ENCODE assay signal across 15 cellular contexts in the genomic region with DNA sequence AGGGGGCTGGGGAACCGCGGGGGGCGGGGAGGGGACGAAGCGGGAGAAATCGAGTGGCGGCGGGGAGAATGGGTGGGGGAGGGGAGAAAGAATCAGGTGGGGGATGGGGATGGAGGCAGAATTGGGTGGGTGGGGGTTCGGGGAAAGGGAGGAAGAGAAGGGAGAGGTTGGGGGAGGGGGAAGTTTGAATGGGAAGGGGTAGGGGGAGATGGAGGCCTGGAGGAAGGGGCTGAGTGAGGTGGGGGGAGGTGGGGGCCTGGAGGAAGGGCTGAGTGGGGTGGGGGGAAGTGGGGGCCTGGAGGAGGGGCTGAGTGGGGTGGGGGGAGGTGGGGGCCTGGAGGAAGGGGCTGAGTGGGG. TPM values are rescaled to one million over a fixed set of nuclear protein-coding genes. Genes with fewer than 3 reads are reported as not detected.
DNase-seq lines count a peak whose midpoint lies in the region; ATAC-seq and TF ChIP-seq lines count a peak whose summit lies in the region.
"Had no signal": no experiment of that assay in that cellular context is flagged by ENCODE, and none has a peak within 500 bp of the region (broad histone marks: within the 10 kb centered on the region; RNA-seq: fewer than 3 reads in every experiment).

No MANE protein-coding gene starts in this region.

- 0 to 4% (median 3%) methylated on average over 5 to 9 of the region's 9 CpGs; no CpG with 5 or more reads in 1 of the 4 donors for WGBS in heart left ventricle, 4 donors

- H3K9me3 ChIP-seq in heart left ventricle (no peaks in the 10 kb centered on the region), neural progenitor cell (ENCODE audit: low read depth) (no peaks in the 10 kb centered on the region), vagina (no peaks in the 10 kb centered on the region)

- no peak overlapping the region for H3K27ac Mint-ChIP-seq in neural progenitor cell
- H3K27ac Mint-ChIP-seq: activated CD4-positive, alpha-beta memory T cell treated with anti-CD3 and anti-CD28 coated beads, Interleukin-2, amount 10 ng/mL, durations not matched to agents 7 days and 5 days had no signal

- H3K36me3 ChIP-seq in heart left ventricle (peaks cover 0 to 1% (median 0%) of the 10 kb centered on the region in 9 donors), neural progenitor cell (no peaks in the 10 kb centered on the region), vagina (no peaks in the 10 kb centered on the region)

- peaks cover 0 to 35% (median 13%) of the 10 kb centered on the region in 12 donors for H3K4me1 ChIP-seq in heart left ventricle
- H3K4me1 ChIP-seq in neural progenitor cell = peaks cover 14% of the 10 kb centered on the region
- peaks cover 42% of the 10 kb centered on the region for H3K4me1 ChIP-seq in vagina

- intact Hi-C loops in heart left ventricle (cut with DNase I) = no loop called here
- intact Hi-C loops in Right ventricle myocardium superior (cut with DNase I) = no loop called here
- intact Hi-C loops in dorsolateral prefrontal cortex (cut with DNase I) = no loop called here
- intact Hi-C loops in vagina (cut with DNase I) = no loop called here

- ATAC-seq in heart left ventricle (no peak), Right ventricle myocardium superior (ENCODE audit: poor library complexity) (no peak), HG03108 (IDR thresholded peaks at IDR 0.05; ENCODE audit: unreplicated experiment) (no peak)

- H3K9me3 Mint-ChIP-seq in neural progenitor cell = peaks cover 2% of the 10 kb centered on the region

- H3K27me3 ChIP-seq in heart left ventricle (peaks cover 0 to 6% (median 0%) of the 10 kb centered on the region in 9 donors), dorsolateral prefrontal cortex (peaks cover 0 to 19% (median 0%) of the 10 kb centered on the region in 45 donors), neural progenitor cell (no peaks in the 10 kb centered on the region), vagina (no peaks in the 10 kb centered on the region)

- H3K27ac ChIP-seq in heart left ventricle = peak overlapping the region in 9 of 12 donors; percentile 44 to 92 (median 84)
- H3K27ac ChIP-seq in dorsolateral prefrontal cortex = peak overlapping the region in 37 of 59 donors; percentile 42 to 92 (median 80)
- H3K27ac ChIP-seq in neural progenitor cell = no peak overlapping the region
- peak overlapping the region; percentile 84 for H3K27ac ChIP-seq in vagina

- peaks cover 4% of the 10 kb centered on the region for H3K79me2 ChIP-seq in neural progenitor cell (ENCODE audit: low read depth)

- H3K4me3 Mint-ChIP-seq in neural progenitor cell = peak overlapping the region; percentile 53

- DNase-seq in heart left ventricle = no peak
- DNase-seq in Right ventricle myocardium superior = no peak
- no peak for DNase-seq in dorsolateral prefrontal cortex
- no peak for DNase-seq in neural progenitor cell (ENCODE audit: low spot score)
- DNase-seq in vagina (ENCODE audit: extremely low spot score in 2 of 2) = no peak
- no peak for DNase-seq in activated gamma-delta T cell (lab: John Stamatoyannopoulos, UW)
- no peak for DNase-seq in NCI-H187 treated with DMSO at 0.1 percent for 48 hours (lab: John Stamatoyannopoulos, UW)
- DNase-seq: activated CD4-positive, alpha-beta memory T cell treated with anti-CD3 and anti-CD28 coated beads, Interleukin-2, amount 10 ng/mL, durations not matched to agents 7 days and 5 days; DMS79; NCI-H2029 had no signal

- no peak overlapping the region for H3K9ac ChIP-seq in neural progenitor cell

- TF ChIP-seq CTCF in heart left ventricle (IDR thresholded peaks at IDR 0.05) = no peak
- no peak for TF ChIP-seq CTCF in dorsolateral prefrontal cortex (IDR thresholded peaks at IDR 0.05 in 54 of 56, conservative IDR thresholded peaks at IDR 0.05 in 2 of 56; ENCODE audit: low read depth in 1 of 56, partially characterized antibody in 56 of 56)
- no peak for TF ChIP-seq CTCF in neural progenitor cell (IDR thresholded peaks at IDR 0.05)
- no peak for TF ChIP-seq CTCF in vagina (IDR thresholded peaks at IDR 0.05)

- peaks cover 36% of the 10 kb centered on the region for H3K4me1 Mint-ChIP-seq in neural progenitor cell

- peaks cover 3% of the 10 kb centered on the region for H3K36me3 Mint-ChIP-seq in neural progenitor cell

- H3K4me3 ChIP-seq in heart left ventricle = peak overlapping the region; percentile 23 to 92 (median 65)
- H3K4me3 ChIP-seq in dorsolateral prefrontal cortex = peak overlapping the region in 48 of 59 donors; percentile 35 to 81 (median 68)
- peak overlapping the region; percentile 76 for H3K4me3 ChIP-seq in neural progenitor cell
- peak overlapping the region; percentile 63 to 65 for H3K4me3 ChIP-seq in vagina

- H3F3A ChIP-seq in neural progenitor cell (ENCODE audit: low read depth) = peaks cover 31% of the 10 kb centered on the region

- H3K4me2 ChIP-seq in neural progenitor cell = peak overlapping the region; percentile 81

- peaks cover 9% of the 10 kb centered on the region for H4K20me1 ChIP-seq in neural progenitor cell (ENCODE audit: low read depth)

- TF ChIP-seq POLR2A in heart left ventricle (IDR thresholded peaks at IDR 0.05) = no peak
- no peak for TF ChIP-seq POLR2A in vagina (IDR thresholded peaks at IDR 0.05)

- H3K27me3 Mint-ChIP-seq in neural progenitor cell (ENCODE audit: insufficient read depth, low read depth) = peaks cover 18% of the 10 kb centered on the region

- peak overlapping the region; percentile 4 for H2AFZ ChIP-seq in neural progenitor cell (replicated peaks)

RNA-seq across cellular contexts. Expression of a gene that starts 0.4 kb away (rescaled TPM):
- total RNA-seq in heart left ventricle = 10 to 100 TPM in 1 of 9 donors, 1 to 10 TPM in 8; 4.3 to 14.1 (median 7.4) TPM
- 10 to 100 TPM in 1 of 2 donors, 1 to 10 TPM in 1; 6.9 to 14.7 TPM for polyA plus RNA-seq in heart left ventricle
- 9.1 TPM for total RNA-seq in Right ventricle myocardium superior
- 100 to 1,000 TPM in 8 of 120 experiments, 10 to 100 TPM in 112; 27.8 to 126 (median 69.0) TPM for total RNA-seq in dorsolateral prefrontal cortex
- total RNA-seq in neural progenitor cell (ENCODE audit: low replicate concordance) = 5.8 and 7.9 TPM in 2 replicates
- 66.3 TPM for total RNA-seq in vagina
- polyA plus RNA-seq: IgD-negative memory B cell had no signal

RNA-seq across cellular contexts. Expression of a gene that starts 19.5 kb away (rescaled TPM):
- not detected for total RNA-seq in heart left ventricle
- not detected for polyA plus RNA-seq in heart left ventricle
- total RNA-seq in Right ventricle myocardium superior = not detected
- not detected for total RNA-seq in dorsolateral prefrontal cortex
- not detected in 2 replicates for total RNA-seq in neural progenitor cell (ENCODE audit: low replicate concordance)
- not detected for total RNA-seq in vagina
- total RNA-seq: activated CD4-positive, alpha-beta memory T cell treated with anti-CD3 and anti-CD28 coated beads, Interleukin-2, amount 10 ng/mL, durations not matched to agents 7 days and 5 days; H1; left lobe of liver; progenitor cell of endocrine pancreas had no signal
- polyA plus RNA-seq: H1, IgD-negative memory B cell had no signal

RNA-seq across cellular contexts. Expression of a gene that starts 33.7 kb away (rescaled TPM):
- total RNA-seq in heart left ventricle (10 to 100 TPM in 2 of 9 donors, 1 to 10 TPM in 7; 1.8 to 56.6 (median 5.0) TPM), Right ventricle myocardium superior (8.4 TPM), dorsolateral prefrontal cortex (10 to 100 TPM in 83 of 120 experiments, 1 to 10 TPM in 37; 3.6 to 34.3 (median 13.5) TPM), neural progenitor cell (ENCODE audit: low replicate concordance) (0.09 and 0.15 TPM in 2 replicates), vagina (20.4 TPM)
- polyA plus RNA-seq in heart left ventricle = 1 to 10 TPM; 4.2 to 4.7 TPM
